In the genomic region with DNA sequence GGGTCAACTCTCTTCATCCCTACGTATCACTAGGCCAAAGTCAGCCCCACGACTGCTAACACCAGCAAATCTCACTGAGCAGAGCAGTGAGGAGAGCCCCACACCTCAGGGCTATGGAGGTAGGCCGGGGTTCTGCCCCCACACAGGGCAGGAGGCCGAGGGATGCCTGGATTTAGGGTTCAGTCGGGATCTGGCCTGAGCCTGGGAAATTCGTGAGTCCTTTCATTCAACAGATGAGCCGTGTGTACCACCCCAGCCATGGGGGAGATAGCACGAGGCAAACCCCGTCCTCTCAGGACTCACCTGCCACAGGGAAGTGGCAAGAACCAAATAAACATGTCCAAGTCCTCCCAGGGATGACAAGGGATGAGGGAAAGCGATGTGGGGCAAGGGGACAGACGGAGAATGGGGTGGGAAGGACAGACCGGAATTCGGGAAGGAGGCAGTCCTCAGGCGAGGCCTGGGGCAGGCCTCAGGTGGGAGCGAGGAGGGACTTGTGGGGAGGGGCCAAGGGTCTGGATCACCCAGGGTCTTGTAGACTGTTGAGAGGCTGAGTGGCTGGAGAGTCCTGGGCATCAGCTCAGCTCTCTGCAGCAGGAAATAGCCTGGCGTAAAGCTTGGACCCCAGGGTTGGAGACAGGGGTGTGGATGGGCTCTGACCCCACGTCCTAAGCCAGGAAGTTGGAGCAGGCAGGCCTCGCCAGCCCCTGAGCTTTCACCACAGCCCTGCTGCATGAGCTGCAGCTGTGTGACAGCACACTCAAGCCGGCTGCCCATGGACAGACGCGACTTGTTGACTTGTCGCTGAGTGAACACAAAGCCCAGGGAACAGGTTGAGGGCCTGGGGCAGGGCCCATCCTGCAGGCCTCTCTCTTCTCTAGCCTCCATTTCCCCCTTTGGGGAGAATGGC, we compare ENCODE assay signal across 1 cellular context.
A peak's percentile ranks its signal among the peaks of the same experiment; 100 is the strongest.
TF ChIP-seq lines count a peak whose summit lies in the region.

No MANE protein-coding gene starts in this region.

TF ChIP-seq in HepG2, 621 proteins besides CTCF, POLR2A, EP300 and RAD21:
- no peak for TF ChIP-seq JUN (CRISPR knock-in tag; IDR thresholded peaks at IDR 0.05)
- TF ChIP-seq, protein P1, sequence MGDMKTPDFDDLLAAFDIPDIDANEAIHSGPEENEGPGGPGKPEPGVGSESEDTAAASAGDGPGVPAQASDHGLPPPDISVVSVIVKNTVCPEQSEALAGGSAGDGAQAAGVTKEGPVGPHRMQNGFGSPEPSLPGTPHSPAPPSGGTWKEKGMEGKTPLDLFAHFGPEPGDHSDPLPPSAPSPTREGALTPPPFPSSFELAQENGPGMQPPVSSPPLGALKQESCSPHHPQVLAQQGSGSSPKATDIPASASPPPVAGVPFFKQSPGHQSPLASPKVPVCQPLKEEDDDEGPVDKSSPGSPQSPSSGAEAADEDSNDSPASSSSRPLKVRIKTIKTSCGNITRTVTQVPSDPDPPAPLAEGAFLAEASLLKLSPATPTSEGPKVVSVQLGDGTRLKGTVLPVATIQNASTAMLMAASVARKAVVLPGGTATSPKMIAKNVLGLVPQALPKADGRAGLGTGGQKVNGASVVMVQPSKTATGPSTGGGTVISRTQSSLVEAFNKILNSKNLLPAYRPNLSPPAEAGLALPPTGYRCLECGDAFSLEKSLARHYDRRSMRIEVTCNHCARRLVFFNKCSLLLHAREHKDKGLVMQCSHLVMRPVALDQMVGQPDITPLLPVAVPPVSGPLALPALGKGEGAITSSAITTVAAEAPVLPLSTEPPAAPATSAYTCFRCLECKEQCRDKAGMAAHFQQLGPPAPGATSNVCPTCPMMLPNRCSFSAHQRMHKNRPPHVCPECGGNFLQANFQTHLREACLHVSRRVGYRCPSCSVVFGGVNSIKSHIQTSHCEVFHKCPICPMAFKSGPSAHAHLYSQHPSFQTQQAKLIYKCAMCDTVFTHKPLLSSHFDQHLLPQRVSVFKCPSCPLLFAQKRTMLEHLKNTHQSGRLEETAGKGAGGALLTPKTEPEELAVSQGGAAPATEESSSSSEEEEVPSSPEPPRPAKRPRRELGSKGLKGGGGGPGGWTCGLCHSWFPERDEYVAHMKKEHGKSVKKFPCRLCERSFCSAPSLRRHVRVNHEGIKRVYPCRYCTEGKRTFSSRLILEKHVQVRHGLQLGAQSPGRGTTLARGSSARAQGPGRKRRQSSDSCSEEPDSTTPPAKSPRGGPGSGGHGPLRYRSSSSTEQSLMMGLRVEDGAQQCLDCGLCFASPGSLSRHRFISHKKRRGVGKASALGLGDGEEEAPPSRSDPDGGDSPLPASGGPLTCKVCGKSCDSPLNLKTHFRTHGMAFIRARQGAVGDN (CRISPR knock-in tag; IDR thresholded peaks at IDR 0.05) = peak; percentile 77
- TF ChIP-seq ZNF292 (CRISPR knock-in tag; IDR thresholded peaks at IDR 0.05; ENCODE audit: borderline replicate concordance, low read depth) = peak; percentile 87
- TF ChIP-seq, protein P2, sequence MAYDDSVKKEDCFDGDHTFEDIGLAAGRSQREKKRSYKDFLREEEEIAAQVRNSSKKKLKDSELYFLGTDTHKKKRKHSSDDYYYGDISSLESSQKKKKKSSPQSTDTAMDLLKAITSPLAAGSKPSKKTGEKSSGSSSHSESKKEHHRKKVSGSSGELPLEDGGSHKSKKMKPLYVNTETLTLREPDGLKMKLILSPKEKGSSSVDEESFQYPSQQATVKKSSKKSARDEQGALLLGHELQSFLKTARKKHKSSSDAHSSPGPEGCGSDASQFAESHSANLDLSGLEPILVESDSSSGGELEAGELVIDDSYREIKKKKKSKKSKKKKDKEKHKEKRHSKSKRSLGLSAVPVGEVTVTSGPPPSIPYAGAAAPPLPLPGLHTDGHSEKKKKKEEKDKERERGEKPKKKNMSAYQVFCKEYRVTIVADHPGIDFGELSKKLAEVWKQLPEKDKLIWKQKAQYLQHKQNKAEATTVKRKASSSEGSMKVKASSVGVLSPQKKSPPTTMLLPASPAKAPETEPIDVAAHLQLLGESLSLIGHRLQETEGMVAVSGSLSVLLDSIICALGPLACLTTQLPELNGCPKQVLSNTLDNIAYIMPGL (CRISPR knock-in tag; IDR thresholded peaks at IDR 0.05; ENCODE audit: borderline replicate concordance in 1 of 2, low read depth in 1 of 2) = 0 out of 4 replicates have a peak, but pooled peaks of 1 of the 2 experiments have one; percentile 26
- 0 out of 2 replicates have a peak, but pooled peaks have one; percentile 17 for TF ChIP-seq KDM2A (CRISPR knock-in tag; IDR thresholded peaks at IDR 0.05; ENCODE audit: borderline replicate concordance, low read depth)
- TF ChIP-seq ZNF432 (CRISPR knock-in tag; IDR thresholded peaks at IDR 0.05; ENCODE audit: borderline replicate concordance) = no peak
- TF ChIP-seq GABPB1 (CRISPR knock-in tag; IDR thresholded peaks at IDR 0.05) = 0 out of 2 replicates have a peak, but pooled peaks have one; percentile 13
- peak; percentile 32; the same call in 1 of the 2 replicates for TF ChIP-seq ZNF788 (CRISPR knock-in tag; IDR thresholded peaks at IDR 0.05; ENCODE audit: borderline replicate concordance)
- no peak for TF ChIP-seq ZNF670 (CRISPR knock-in tag; IDR thresholded peaks at IDR 0.05; ENCODE audit: borderline replicate concordance)
- TF ChIP-seq ISL2 (CRISPR knock-in tag; IDR thresholded peaks at IDR 0.05) = no peak
- 0 out of 2 replicates have a peak, but pooled peaks have one; percentile 16 for TF ChIP-seq NFKB2 (CRISPR knock-in tag; IDR thresholded peaks at IDR 0.05; ENCODE audit: borderline replicate concordance)
- no peak for TF ChIP-seq ZNF891 (CRISPR knock-in tag; IDR thresholded peaks at IDR 0.05)
- TF ChIP-seq MYC (CRISPR knock-in tag; IDR thresholded peaks at IDR 0.05; ENCODE audit: borderline replicate concordance) = 0 out of 2 replicates have a peak, but pooled peaks have one; percentile 9
- 0 out of 2 replicates have a peak, but pooled peaks have one; percentile 35 for TF ChIP-seq ZNF383 (CRISPR knock-in tag; IDR thresholded peaks at IDR 0.05; ENCODE audit: borderline replicate concordance)
- TF ChIP-seq GZF1 (CRISPR knock-in tag; IDR thresholded peaks at IDR 0.05) = no peak
- no peak for TF ChIP-seq FOXA1 (IDR thresholded peaks at IDR 0.05)
- TF ChIP-seq FOXA1 (CRISPR knock-in tag; IDR thresholded peaks at IDR 0.05) = 0 out of 2 replicates have a peak, but pooled peaks have one; percentile 13
- TF ChIP-seq KMT2A (CRISPR knock-in tag; IDR thresholded peaks at IDR 0.05) = no peak
- no peak for TF ChIP-seq CHD2 (IDR thresholded peaks at IDR 0.05; ENCODE audit: low read depth, low read length)
- TF ChIP-seq ZNF501 (CRISPR knock-in tag; IDR thresholded peaks at IDR 0.05) = 0 out of 2 replicates have a peak, but pooled peaks have one; percentile 14
- TF ChIP-seq, protein P3, sequence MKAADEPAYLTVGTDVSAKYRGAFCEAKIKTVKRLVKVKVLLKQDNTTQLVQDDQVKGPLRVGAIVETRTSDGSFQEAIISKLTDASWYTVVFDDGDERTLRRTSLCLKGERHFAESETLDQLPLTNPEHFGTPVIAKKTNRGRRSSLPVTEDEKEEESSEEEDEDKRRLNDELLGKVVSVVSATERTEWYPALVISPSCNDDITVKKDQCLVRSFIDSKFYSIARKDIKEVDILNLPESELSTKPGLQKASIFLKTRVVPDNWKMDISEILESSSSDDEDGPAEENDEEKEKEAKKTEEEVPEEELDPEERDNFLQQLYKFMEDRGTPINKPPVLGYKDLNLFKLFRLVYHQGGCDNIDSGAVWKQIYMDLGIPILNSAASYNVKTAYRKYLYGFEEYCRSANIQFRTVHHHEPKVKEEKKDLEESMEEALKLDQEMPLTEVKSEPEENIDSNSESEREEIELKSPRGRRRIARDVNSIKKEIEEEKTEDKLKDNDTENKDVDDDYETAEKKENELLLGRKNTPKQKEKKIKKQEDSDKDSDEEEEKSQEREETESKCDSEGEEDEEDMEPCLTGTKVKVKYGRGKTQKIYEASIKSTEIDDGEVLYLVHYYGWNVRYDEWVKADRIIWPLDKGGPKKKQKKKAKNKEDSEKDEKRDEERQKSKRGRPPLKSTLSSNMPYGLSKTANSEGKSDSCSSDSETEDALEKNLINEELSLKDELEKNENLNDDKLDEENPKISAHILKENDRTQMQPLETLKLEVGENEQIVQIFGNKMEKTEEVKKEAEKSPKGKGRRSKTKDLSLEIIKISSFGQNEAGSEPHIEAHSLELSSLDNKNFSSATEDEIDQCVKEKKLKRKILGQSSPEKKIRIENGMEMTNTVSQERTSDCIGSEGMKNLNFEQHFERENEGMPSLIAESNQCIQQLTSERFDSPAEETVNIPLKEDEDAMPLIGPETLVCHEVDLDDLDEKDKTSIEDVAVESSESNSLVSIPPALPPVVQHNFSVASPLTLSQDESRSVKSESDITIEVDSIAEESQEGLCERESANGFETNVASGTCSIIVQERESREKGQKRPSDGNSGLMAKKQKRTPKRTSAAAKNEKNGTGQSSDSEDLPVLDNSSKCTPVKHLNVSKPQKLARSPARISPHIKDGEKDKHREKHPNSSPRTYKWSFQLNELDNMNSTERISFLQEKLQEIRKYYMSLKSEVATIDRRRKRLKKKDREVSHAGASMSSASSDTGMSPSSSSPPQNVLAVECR (CRISPR knock-in tag; IDR thresholded peaks at IDR 0.05; ENCODE audit: borderline replicate concordance) = peak; percentile 22; the same call in 1 of the 2 replicates
- TF ChIP-seq ZFX (CRISPR knock-in tag; IDR thresholded peaks at IDR 0.05; ENCODE audit: low read depth) = peak; percentile 62
- TF ChIP-seq SAP130 (CRISPR knock-in tag; IDR thresholded peaks at IDR 0.05; ENCODE audit: low read depth) = peak; percentile 45
- 0 out of 2 replicates have a peak, but pooled peaks have one; percentile 41 for TF ChIP-seq ZNF761 (CRISPR knock-in tag; conservative IDR thresholded peaks at IDR 0.05)
- 0 out of 2 replicates have a peak, but pooled peaks have one; percentile 32 for TF ChIP-seq ZNF556 (CRISPR knock-in tag; IDR thresholded peaks at IDR 0.05; ENCODE audit: borderline replicate concordance)
- TF ChIP-seq ZNF263 (CRISPR knock-in tag; IDR thresholded peaks at IDR 0.05) = peak; percentile 67
- no peak for TF ChIP-seq ZBTB7B (CRISPR knock-in tag; IDR thresholded peaks at IDR 0.05)
- TF ChIP-seq ZKSCAN8 (CRISPR knock-in tag; IDR thresholded peaks at IDR 0.05; ENCODE audit: borderline replicate concordance) = no peak
- TF ChIP-seq, protein P4, sequence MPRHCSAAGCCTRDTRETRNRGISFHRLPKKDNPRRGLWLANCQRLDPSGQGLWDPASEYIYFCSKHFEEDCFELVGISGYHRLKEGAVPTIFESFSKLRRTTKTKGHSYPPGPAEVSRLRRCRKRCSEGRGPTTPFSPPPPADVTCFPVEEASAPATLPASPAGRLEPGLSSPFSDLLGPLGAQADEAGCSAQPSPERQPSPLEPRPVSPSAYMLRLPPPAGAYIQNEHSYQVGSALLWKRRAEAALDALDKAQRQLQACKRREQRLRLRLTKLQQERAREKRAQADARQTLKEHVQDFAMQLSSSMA (CRISPR knock-in tag; IDR thresholded peaks at IDR 0.05) = no peak
- TF ChIP-seq, protein P5, sequence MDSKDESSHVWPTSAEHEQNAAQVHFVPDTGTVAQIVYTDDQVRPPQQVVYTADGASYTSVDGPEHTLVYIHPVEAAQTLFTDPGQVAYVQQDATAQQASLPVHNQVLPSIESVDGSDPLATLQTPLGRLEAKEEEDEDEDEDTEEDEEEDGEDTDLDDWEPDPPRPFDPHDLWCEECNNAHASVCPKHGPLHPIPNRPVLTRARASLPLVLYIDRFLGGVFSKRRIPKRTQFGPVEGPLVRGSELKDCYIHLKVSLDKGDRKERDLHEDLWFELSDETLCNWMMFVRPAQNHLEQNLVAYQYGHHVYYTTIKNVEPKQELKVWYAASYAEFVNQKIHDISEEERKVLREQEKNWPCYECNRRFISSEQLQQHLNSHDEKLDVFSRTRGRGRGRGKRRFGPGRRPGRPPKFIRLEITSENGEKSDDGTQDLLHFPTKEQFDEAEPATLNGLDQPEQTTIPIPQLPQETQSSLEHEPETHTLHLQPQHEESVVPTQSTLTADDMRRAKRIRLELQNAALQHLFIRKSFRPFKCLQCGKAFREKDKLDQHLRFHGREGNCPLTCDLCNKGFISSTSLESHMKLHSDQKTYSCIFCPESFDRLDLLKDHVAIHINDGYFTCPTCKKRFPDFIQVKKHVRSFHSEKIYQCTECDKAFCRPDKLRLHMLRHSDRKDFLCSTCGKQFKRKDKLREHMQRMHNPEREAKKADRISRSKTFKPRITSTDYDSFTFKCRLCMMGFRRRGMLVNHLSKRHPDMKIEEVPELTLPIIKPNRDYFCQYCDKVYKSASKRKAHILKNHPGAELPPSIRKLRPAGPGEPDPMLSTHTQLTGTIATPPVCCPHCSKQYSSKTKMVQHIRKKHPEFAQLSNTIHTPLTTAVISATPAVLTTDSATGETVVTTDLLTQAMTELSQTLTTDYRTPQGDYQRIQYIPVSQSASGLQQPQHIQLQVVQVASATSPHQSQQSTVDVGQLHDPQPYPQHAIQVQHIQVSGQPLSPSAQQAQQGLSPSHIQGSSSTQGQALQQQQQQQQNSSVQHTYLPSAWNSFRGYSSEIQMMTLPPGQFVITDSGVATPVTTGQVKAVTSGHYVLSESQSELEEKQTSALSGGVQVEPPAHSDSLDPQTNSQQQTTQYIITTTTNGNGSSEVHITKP (CRISPR knock-in tag; IDR thresholded peaks at IDR 0.05; ENCODE audit: low read depth) = 0 out of 2 replicates have a peak, but pooled peaks have one; percentile 16
- TF ChIP-seq FOXA3 (CRISPR knock-in tag; IDR thresholded peaks at IDR 0.05) = 0 out of 2 replicates have a peak, but pooled peaks have one; percentile 26
- TF ChIP-seq ELF3 (CRISPR knock-in tag; IDR thresholded peaks at IDR 0.05) = 0 out of 2 replicates have a peak, but pooled peaks have one; percentile 23
